12 cellular contexts compared by ENCODE assay signal in the genomic region with DNA sequence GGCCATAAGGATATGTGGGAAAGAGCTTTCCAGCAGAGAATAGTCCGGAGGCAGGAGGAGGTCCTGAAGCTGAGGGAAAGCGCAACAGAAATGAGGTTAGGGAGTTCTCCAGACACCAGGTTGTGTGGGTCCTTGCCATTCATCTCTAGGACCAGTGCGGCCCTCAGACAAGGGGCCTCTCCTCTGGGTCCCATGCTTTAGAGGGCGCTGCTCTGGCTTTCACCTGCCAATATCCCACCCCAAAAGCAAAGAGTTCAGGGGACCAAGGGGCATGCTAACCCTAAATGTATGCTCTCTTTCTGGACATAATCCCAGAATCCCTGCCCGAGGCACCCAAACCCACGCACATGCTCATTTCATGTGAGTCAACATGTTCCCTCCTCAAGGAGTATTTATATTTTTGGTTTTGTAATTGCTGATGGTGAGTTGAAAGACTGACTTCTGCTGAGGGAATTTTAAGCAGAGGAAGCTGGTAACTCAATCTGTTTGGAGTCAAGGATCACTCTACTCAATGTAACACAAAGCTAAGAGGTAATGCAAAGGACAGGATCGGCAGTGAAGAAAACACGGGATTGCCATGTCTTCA.
"Had no signal": no experiment of that assay in that cellular context is flagged by ENCODE, and none has a peak within 500 bp of the region (broad histone marks: within the 10 kb centered on the region; RNA-seq: fewer than 3 reads in every experiment).

No MANE protein-coding gene starts in this region.

- DNase-seq: activated naive CD4-positive, alpha-beta T cell treated with Interleukin-2 at 50 U/mL for 16 hours; central memory CD4-positive, alpha-beta T cell; cortex of kidney; effector CD8-positive, alpha-beta T cell; hypothalamus; kidney glomerular epithelial cell; pancreas; stimulated activated CD4-positive, alpha-beta T cell treated with anti-CD3 and anti-CD28 coated beads, Interleukin-4, amount 100 ng/mL, for 4 hours; stomach; T-helper 17 cell; tibial artery had no signal

- ATAC-seq: T-helper 17 cell had no signal

- H3K4me3 ChIP-seq: pancreas, skin epidermis, stomach, tibial artery had no signal

- H3K27ac ChIP-seq: pancreas, skin epidermis, stomach, tibial artery had no signal
